Comparison of ENCODE assay signal across 8 cellular contexts in the genomic region with DNA sequence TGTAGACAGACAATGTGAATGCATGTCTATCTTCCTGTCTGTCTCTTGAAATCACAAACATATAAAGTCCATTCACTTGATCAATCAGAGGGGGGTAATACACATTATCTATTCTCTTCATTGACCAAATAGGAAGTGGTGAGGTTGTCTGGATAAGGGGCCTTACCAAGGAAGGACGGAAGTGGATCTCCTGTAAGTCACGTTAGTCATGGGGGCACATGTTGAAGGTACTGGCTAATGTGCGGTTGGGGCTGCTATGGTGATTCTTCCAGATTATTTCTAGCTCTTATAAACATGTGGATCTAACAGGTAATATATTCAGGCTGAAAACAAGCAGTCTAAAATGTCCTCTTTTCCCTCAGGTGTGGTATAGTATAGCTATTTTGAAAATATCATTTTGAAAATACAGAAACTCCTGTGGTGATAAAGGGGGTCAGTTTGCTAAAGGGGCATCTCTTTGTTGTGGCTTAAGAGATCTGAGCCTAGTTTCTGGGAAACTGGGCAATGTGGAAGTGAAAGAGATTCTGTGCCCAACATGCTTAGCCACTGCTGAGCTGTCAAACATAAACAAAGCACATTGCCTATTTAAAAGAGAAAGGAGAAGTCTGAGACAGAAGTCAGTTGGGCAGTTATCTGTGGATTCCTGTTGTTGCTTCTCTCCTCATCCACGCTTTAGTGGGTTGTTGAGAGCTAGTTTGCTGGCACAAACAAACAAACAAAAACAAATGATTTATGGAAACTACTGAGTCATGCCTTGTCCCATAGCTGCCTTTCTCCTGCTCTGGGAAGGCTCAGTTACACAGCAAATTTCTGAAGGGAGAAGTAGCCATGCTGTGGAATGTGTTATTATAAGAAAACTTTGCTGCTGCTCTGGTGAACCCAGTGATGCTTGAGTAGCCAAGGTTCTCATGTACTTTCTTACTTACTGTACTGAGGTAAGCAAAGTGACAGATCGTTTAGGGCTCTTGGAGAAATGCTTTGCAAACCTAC.
A peak's percentile ranks its signal among the peaks of the same experiment; 100 is the strongest.
DNase-seq lines count a peak whose midpoint lies in the region; ATAC-seq, FAIRE-seq and TF ChIP-seq lines count a peak whose summit lies in the region.

No MANE protein-coding gene starts in this region.

- WGBS in ovary, 3 donors: 75 to 77% (median 75%) methylated on average over 5 of the region's 5 CpGs

- intact Hi-C loops in ovary (cut with DNase I): no loop called here

- TF ChIP-seq POLR2A in GM12892 (IDR thresholded peaks at IDR 0.05; ENCODE audit: low read depth, low read length) (no peak), ovary (IDR thresholded peaks at IDR 0.05) (no peak)

- H3K9me3 ChIP-seq in fibroblast of lung (ENCODE audit: control insufficient read depth, insufficient read depth, low read depth, low read length): no peaks in the 10 kb centered on the region
- no peaks in the 10 kb centered on the region for H3K9me3 ChIP-seq in ovary

- FAIRE-seq in GM12892 (lab: Jason Lieb, UNC): peak; percentile 82

- H3K27me3 ChIP-seq in fibroblast of lung (ENCODE audit: control insufficient read depth, insufficient read depth, low read length): no peaks in the 10 kb centered on the region
- no peaks in the 10 kb centered on the region for H3K27me3 ChIP-seq in ovary

- H3K4me3 ChIP-seq in fibroblast of lung (replicated peaks in 1 of 4; ENCODE audit: control extremely low read depth in 1 of 4, insufficient read depth in 1 of 4, low read depth in 3 of 4, low read length in 4 of 4): no peak overlapping the region
- no peak overlapping the region for H3K4me3 ChIP-seq in ovary

- H3K4me1 ChIP-seq in fibroblast of lung (ENCODE audit: control insufficient read depth, extremely low read depth, insufficient read depth, low read length) (peaks cover 2% of the 10 kb centered on the region), ovary (ENCODE audit: insufficient read depth) (no peaks in the 10 kb centered on the region)

- H3K36me3 ChIP-seq in fibroblast of lung (ENCODE audit: control insufficient read depth, insufficient read depth, low read length): no peaks in the 10 kb centered on the region
- H3K36me3 ChIP-seq in ovary: no peaks in the 10 kb centered on the region

- peaks cover 27% of the 10 kb centered on the region for H3K9me3 Mint-ChIP-seq in chondrocyte (ENCODE audit: low read depth)

- TF ChIP-seq CTCF in fibroblast of lung (conservative IDR thresholded peaks at IDR 0.05 in 1 of 2, IDR thresholded peaks at IDR 0.05 in 1 of 2; ENCODE audit: low read depth in 1 of 2, low read length in 2 of 2) (no peak), chondrocyte (IDR thresholded peaks at IDR 0.05) (no peak), ovary (IDR thresholded peaks at IDR 0.05) (no peak)

- TF ChIP-seq EP300 in ovary (IDR thresholded peaks at IDR 0.05): no peak

- H4K20me1 ChIP-seq in fibroblast of lung (ENCODE audit: control insufficient read depth, extremely low read depth, insufficient read depth, low read length): no peaks in the 10 kb centered on the region

- DNase-seq in GM12892 (ENCODE audit: insufficient read length): no peak
- peak; percentile 73 to 78 for DNase-seq in Kasumi-1 (lab: John Stamatoyannopoulos, UW)
- DNase-seq in fibroblast of lung (ENCODE audit: low read depth in 2 of 2): peak; percentile 37 to 39
- DNase-seq in chondrocyte (ENCODE audit: low spot score): no peak
- no peak for DNase-seq in D341Med (ENCODE audit: low spot score)
- DNase-seq in ovary: no peak
- no peak for DNase-seq in activated effector memory CD4-positive, alpha-beta T cell treated with Interleukin-2 at 50 U/mL for 16 hours

- H3K4me3 Mint-ChIP-seq in chondrocyte (ENCODE audit: unreplicated experiment): no peak overlapping the region

- H3K27ac ChIP-seq in fibroblast of lung (ENCODE audit: insufficient read depth, low read length) (no peak overlapping the region), ovary (no peak overlapping the region)

- peaks cover 3% of the 10 kb centered on the region for H3K36me3 Mint-ChIP-seq in chondrocyte (ENCODE audit: low read depth)

- peak overlapping the region; percentile 69 for H2AFZ ChIP-seq in fibroblast of lung (ENCODE audit: low read length)

- H3K4me1 Mint-ChIP-seq in chondrocyte (ENCODE audit: low read depth): peaks cover 8% of the 10 kb centered on the region

- ATAC-seq in GM21825 (IDR thresholded peaks at IDR 0.05; ENCODE audit: unreplicated experiment): peak; percentile 97

- peak overlapping the region; percentile 55 for H3K4me2 ChIP-seq in fibroblast of lung (ENCODE audit: extremely low read depth, insufficient read depth, low read length)

- peaks cover 10% of the 10 kb centered on the region for H3K27me3 Mint-ChIP-seq in chondrocyte (ENCODE audit: low read depth)

- no peak overlapping the region for H3K9ac ChIP-seq in fibroblast of lung (ENCODE audit: insufficient read depth, low read length)

- no peaks in the 10 kb centered on the region for H3K79me2 ChIP-seq in fibroblast of lung (ENCODE audit: control insufficient read depth, insufficient read depth, low read length)

- no peak overlapping the region for H3K27ac Mint-ChIP-seq in chondrocyte (ENCODE audit: unreplicated experiment)

Comparison
In these comparisons a context has a peak if more than half of its experiments do, and no peak if none do; other contexts are left out.
1. DNase-seq: peak in Kasumi-1 (2 of 2) and fibroblast of lung (2 of 2); none in GM12892 (single experiment), chondrocyte (single experiment), D341Med (single experiment), ovary (0 of 5) and activated effector memory CD4-positive, alpha-beta T cell treated with Interleukin-2 at 50 U/mL for 16 hours (single experiment).